ENCODE assay signal across 3 cellular contexts in genomic region chr1:165147799-165148198, GRCh38.
TF ChIP-seq lines count a peak whose summit lies in the region.

No MANE protein-coding gene starts in this region.

TF ChIP-seq in HepG2, 621 proteins besides CTCF, POLR2A, EP300 and RAD21:
- TF ChIP-seq ZBTB49 (CRISPR knock-in tag; IDR thresholded peaks at IDR 0.05; ENCODE audit: borderline replicate concordance) (no peak), CEBPB (IDR thresholded peaks at IDR 0.05; ENCODE audit: borderline replicate concordance, low read depth, low read length) (peak; percentile 39; the same call in 1 of the 2 replicates)

TF ChIP-seq in IMR-90, 13 proteins besides CTCF, POLR2A, EP300 and RAD21:
- no peak for TF ChIP-seq RFX5 (IDR thresholded peaks at IDR 0.05; ENCODE audit: low read depth, low read length)
- no peak for TF ChIP-seq FOS (IDR thresholded peaks at IDR 0.05; ENCODE audit: low read depth, low read length)
- TF ChIP-seq USF2 (IDR thresholded peaks at IDR 0.05; ENCODE audit: low read depth, low read length): no peak
- TF ChIP-seq MAFK (IDR thresholded peaks at IDR 0.05; ENCODE audit: low read depth, low read length): no peak
- TF ChIP-seq, protein P1, sequence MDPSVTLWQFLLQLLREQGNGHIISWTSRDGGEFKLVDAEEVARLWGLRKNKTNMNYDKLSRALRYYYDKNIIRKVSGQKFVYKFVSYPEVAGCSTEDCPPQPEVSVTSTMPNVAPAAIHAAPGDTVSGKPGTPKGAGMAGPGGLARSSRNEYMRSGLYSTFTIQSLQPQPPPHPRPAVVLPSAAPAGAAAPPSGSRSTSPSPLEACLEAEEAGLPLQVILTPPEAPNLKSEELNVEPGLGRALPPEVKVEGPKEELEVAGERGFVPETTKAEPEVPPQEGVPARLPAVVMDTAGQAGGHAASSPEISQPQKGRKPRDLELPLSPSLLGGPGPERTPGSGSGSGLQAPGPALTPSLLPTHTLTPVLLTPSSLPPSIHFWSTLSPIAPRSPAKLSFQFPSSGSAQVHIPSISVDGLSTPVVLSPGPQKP (IDR thresholded peaks at IDR 0.05; ENCODE audit: borderline replicate concordance, low read depth, low read length): no peak
- TF ChIP-seq CHD1 (IDR thresholded peaks at IDR 0.05; ENCODE audit: low read depth, low read length): no peak
- TF ChIP-seq MXI1 (IDR thresholded peaks at IDR 0.05; ENCODE audit: borderline replicate concordance, low read depth, low read length): no peak
- no peak for TF ChIP-seq RCOR1 (IDR thresholded peaks at IDR 0.05; ENCODE audit: insufficient replicate concordance, low read length)
- TF ChIP-seq CEBPB (IDR thresholded peaks at IDR 0.05; ENCODE audit: low read depth, low read length): peak; percentile 76
TF ChIP-seq in IMR-90: peak in this region for 1.

TF ChIP-seq in K562, 482 proteins besides CTCF, POLR2A, EP300 and RAD21:
- TF ChIP-seq CEBPG (CRISPR knock-in tag; IDR thresholded peaks at IDR 0.05): no peak
- TF ChIP-seq CEBPG (tag; conservative IDR thresholded peaks at IDR 0.05 in 1 of 2, IDR thresholded peaks at IDR 0.05 in 1 of 2): peak in 1 of 2 experiments; percentile 85; a peak in 2 of 4 replicates
- peak; percentile 67 for TF ChIP-seq CEBPB (tag; IDR thresholded peaks at IDR 0.05)
- no peak for TF ChIP-seq ZFP30 (CRISPR knock-in tag; IDR thresholded peaks at IDR 0.05; ENCODE audit: borderline replicate concordance)
- TF ChIP-seq MCM5 (IDR thresholded peaks at IDR 0.05; ENCODE audit: low read depth): no peak
- TF ChIP-seq FOXO4 (CRISPR knock-in tag; IDR thresholded peaks at IDR 0.05): no peak
- no peak for TF ChIP-seq FOSL1 (tag; conservative IDR thresholded peaks at IDR 0.05)
- TF ChIP-seq ZBTB12 (CRISPR knock-in tag; IDR thresholded peaks at IDR 0.05): no peak
- no peak for TF ChIP-seq ZNF384 (IDR thresholded peaks at IDR 0.05; ENCODE audit: low read depth, low read length)
- TF ChIP-seq SNRNP70 (optimal IDR thresholded peaks at IDR 0.05; ENCODE audit: low read depth, low read length): no peak
- TF ChIP-seq MTA1 (IDR thresholded peaks at IDR 0.05; ENCODE audit: borderline replicate concordance): no peak
- no peak for TF ChIP-seq SMARCB1 (IDR thresholded peaks at IDR 0.05; ENCODE audit: insufficient read length, low read depth)
- TF ChIP-seq NCOA6 (IDR thresholded peaks at IDR 0.05): no peak
